In genomic region chr16:842061-842476, GRCh38 we compare ENCODE assay signal across 19 cellular contexts. TPM values are rescaled to one million over a fixed set of nuclear protein-coding genes. Genes with fewer than 3 reads are reported as not detected.
DNase-seq lines count a peak whose midpoint lies in the region; ATAC-seq and TF ChIP-seq lines count a peak whose summit lies in the region.
"Had no signal": no experiment of that assay in that cellular context is flagged by ENCODE, and none has a peak within 500 bp of the region (broad histone marks: within the 10 kb centered on the region; RNA-seq: fewer than 3 reads in every experiment).

No MANE protein-coding gene starts in this region.

- H3K27me3 ChIP-seq in GM23248 (replicated peaks; ENCODE audit: insufficient read depth) = no peaks in the 10 kb centered on the region; the same call in 1 of the 2 replicates

- no peak overlapping the region for H3K9ac ChIP-seq in GM23248

- no peaks in the 10 kb centered on the region for H3K4me1 ChIP-seq in GM23248 (ENCODE audit: insufficient read depth)
- H3K4me1 ChIP-seq: psoas muscle, SJSA1 had no signal

- H3K36me3 ChIP-seq in GM23248 (ENCODE audit: low read depth) = no peaks in the 10 kb centered on the region
- H3K36me3 ChIP-seq: MG63, SJSA1 had no signal

- H4K20me1 ChIP-seq in GM23248 (ENCODE audit: insufficient read depth) = no peaks in the 10 kb centered on the region

- H3K4me3 ChIP-seq in GM23248 (no peak overlapping the region), choroid plexus epithelial cell (ENCODE audit: low read depth, low read length) (no peak overlapping the region)
- H3K4me3 ChIP-seq: MG63, psoas muscle, SJSA1 had no signal

- H3K27me3 Mint-ChIP-seq in naive thymus-derived CD8-positive, alpha-beta T cell = peaks cover 0 to 9% (median 2%) of the 10 kb centered on the region in 5 donors
- H3K27me3 Mint-ChIP-seq: activated CD4-positive, alpha-beta memory T cell treated with anti-CD3 and anti-CD28 coated beads, Interleukin-2, amount 10 ng/mL, durations not matched to agents 7 days and 5 days; CD4-positive, alpha-beta T cell had no signal

- POLR2A ChIA-PET in naive thymus-derived CD8-positive, alpha-beta T cell (lab: Charles Lee) = no interaction called here

- peaks cover 0 to 17% (median under 1%) of the 10 kb centered on the region in 9 donors for H3K9me3 Mint-ChIP-seq in naive thymus-derived CD8-positive, alpha-beta T cell
- H3K9me3 Mint-ChIP-seq: CD4-positive, alpha-beta T cell had no signal

- ATAC-seq in naive thymus-derived CD8-positive, alpha-beta T cell = peak; percentile 54 to 57
- no peak for ATAC-seq in GM19035 (IDR thresholded peaks at IDR 0.05; ENCODE audit: unreplicated experiment)
- ATAC-seq: psoas muscle had no signal

- no peaks in the 10 kb centered on the region for H3K9me3 ChIP-seq in GM23248 (ENCODE audit: low read depth)
- H3K9me3 ChIP-seq: SJSA1 had no signal

- DNase-seq in Ammon's horn (ENCODE audit: low spot score) = peak; percentile 63
- peak; percentile 44 for DNase-seq in GM23248
- DNase-seq in choroid plexus epithelial cell (ENCODE audit: low read depth) = peak; percentile 26
- DNase-seq in naive thymus-derived CD8-positive, alpha-beta T cell = peak in 2 of 10 donors; percentile 22 to 61
- DNase-seq in NK-92 (lab: John Stamatoyannopoulos, UW; ENCODE audit: unreplicated experiment) = no peak
- no peak for DNase-seq in OCI-M2 (lab: John Stamatoyannopoulos, UW; ENCODE audit: unreplicated experiment)
- DNase-seq: activated CD4-positive, alpha-beta memory T cell treated with anti-CD3 and anti-CD28 coated beads, Interleukin-2, amount 10 ng/mL, durations not matched to agents 7 days and 5 days; activated gamma-delta T cell; CD4-positive, alpha-beta T cell; GF-D8; MG63; NCI-H2171 treated with DMSO at 0.1 percent for 48 hours; NK-92 treated with Interleukin-12 subunit alpha and Interleukin-12 subunit beta, amount 100 ng/mL, for 24 hours; stimulated activated CD8-positive, alpha-beta memory T cell treated with anti-CD3 and anti-CD28 coated beads, Interleukin-4, amount 100 ng/mL, for 48 hours had no signal

- H3K27ac ChIP-seq in GM23248 = no peak overlapping the region
- H3K27ac ChIP-seq: psoas muscle, SJSA1 had no signal

- 44 to 49% methylated on average over 15 to 19 of the region's 19 CpGs for WGBS in GM23248 (ENCODE audit: low coverage in 1 of 2, low lambda C conversion rate in 2 of 2, missing lambda C conversion rate in 2 of 2), 2 experiments

- no peaks in the 10 kb centered on the region for H3K4me1 Mint-ChIP-seq in naive thymus-derived CD8-positive, alpha-beta T cell
- H3K4me1 Mint-ChIP-seq: activated CD4-positive, alpha-beta memory T cell treated with anti-CD3 and anti-CD28 coated beads, Interleukin-2, amount 10 ng/mL, durations not matched to agents 7 days and 5 days had no signal

- no peaks in the 10 kb centered on the region for H3K79me2 ChIP-seq in GM23248 (ENCODE audit: insufficient read depth)

- no peaks in the 10 kb centered on the region for H3K36me3 Mint-ChIP-seq in naive thymus-derived CD8-positive, alpha-beta T cell

- H3K4me2 ChIP-seq in GM23248 (ENCODE audit: unreplicated experiment) = no peak overlapping the region

- H3K9me2 ChIP-seq in GM23248 (ENCODE audit: insufficient read depth) = no peaks in the 10 kb centered on the region

- no peak for TF ChIP-seq CTCF in choroid plexus epithelial cell (conservative IDR thresholded peaks at IDR 0.05; ENCODE audit: low read depth, low read length)

- H3K4me3 Mint-ChIP-seq in naive thymus-derived CD8-positive, alpha-beta T cell = no peak overlapping the region
- H3K4me3 Mint-ChIP-seq: activated CD4-positive, alpha-beta memory T cell treated with anti-CD3 and anti-CD28 coated beads, Interleukin-2, amount 10 ng/mL, durations not matched to agents 7 days and 5 days; CD4-positive, alpha-beta T cell had no signal

- H3F3A ChIP-seq in GM23248 (ENCODE audit: insufficient read depth) = no peaks in the 10 kb centered on the region

- H2AFZ ChIP-seq in GM23248 = no peak overlapping the region

- in situ Hi-C loops in GM23248 (cut with MboI) = no loop called here

- H3K27ac Mint-ChIP-seq in naive thymus-derived CD8-positive, alpha-beta T cell = no peak overlapping the region
- H3K27ac Mint-ChIP-seq: activated CD4-positive, alpha-beta memory T cell treated with anti-CD3 and anti-CD28 coated beads, Interleukin-2, amount 10 ng/mL, durations not matched to agents 7 days and 5 days; CD4-positive, alpha-beta T cell had no signal

RNA-seq across cellular contexts. Expression of gene GNG13, which starts 41.5 kb away (rescaled TPM):
- not detected in 2 replicates for total RNA-seq in GM23248 (2014; rRNA removed; shearing (Covaris generic))
- polyA plus RNA-seq in GM23248 (2016; fragmentation: Nextera tagmentation; extraction: Ambion mirVana) = not detected in 2 replicates
- total RNA-seq in naive thymus-derived CD8-positive, alpha-beta T cell = not detected
- polyA plus RNA-seq in naive thymus-derived CD8-positive, alpha-beta T cell = not detected
- total RNA-seq: activated CD4-positive, alpha-beta memory T cell treated with anti-CD3 and anti-CD28 coated beads, Interleukin-2, amount 10 ng/mL, durations not matched to agents 7 days and 5 days; CD4-positive, alpha-beta T cell; HT-29; mononuclear cell; psoas muscle; SJSA1 had no signal
- polyA plus RNA-seq: psoas muscle had no signal

RNA-seq across cellular contexts. Expression of gene CHTF18, which starts 53.6 kb away (rescaled TPM):
- total RNA-seq in GM23248 (2014; rRNA removed; shearing (Covaris generic)) = 9.1 and 13.1 TPM in 2 replicates
- 8.0 and 8.8 TPM in 2 replicates for polyA plus RNA-seq in GM23248 (2016; fragmentation: Nextera tagmentation; extraction: Ambion mirVana)
- total RNA-seq in naive thymus-derived CD8-positive, alpha-beta T cell = 10 to 100 TPM; 47.8 to 54.3 TPM
- 1 to 10 TPM; 3.5 to 4.3 (median 4.0) TPM for polyA plus RNA-seq in naive thymus-derived CD8-positive, alpha-beta T cell

RNA-seq across cellular contexts. Expression of gene RPUSD1, which starts 53.9 kb away (rescaled TPM):
- total RNA-seq in GM23248 (2014; rRNA removed; shearing (Covaris generic)) = 44.6 and 54.3 TPM in 2 replicates
- 15.4 and 19.1 TPM in 2 replicates for polyA plus RNA-seq in GM23248 (2016; fragmentation: Nextera tagmentation; extraction: Ambion mirVana)
- 10 to 100 TPM; 27.7 to 29.1 TPM for total RNA-seq in naive thymus-derived CD8-positive, alpha-beta T cell
- 10 to 100 TPM; 19.7 to 32.2 (median 22.0) TPM for polyA plus RNA-seq in naive thymus-derived CD8-positive, alpha-beta T cell

Comparison
In these comparisons a context has a peak if more than half of its experiments do, and no peak if none do; other contexts are left out.
1. DNase-seq: peak in Ammon's horn (single experiment), GM23248 (single experiment) and choroid plexus epithelial cell (single experiment); none in NK-92 (single experiment) and OCI-M2 (single experiment).